ENCODE assay signal across 8 cellular contexts in genomic region chr20:58528412-58528811, GRCh38.
"Had no signal": no experiment of that assay in that cellular context is flagged by ENCODE, and none has a peak within 500 bp of the region (broad histone marks: within the 10 kb centered on the region; RNA-seq: fewer than 3 reads in every experiment).

No MANE protein-coding gene starts in this region.

- H3K4me3 ChIP-seq: GM23248, HAP-1 had no signal

- H3K27ac ChIP-seq: GM23248, HL-60 had no signal

- H2AFZ ChIP-seq: GM23248 had no signal

- H3K36me3 ChIP-seq: HAP-1 had no signal

- ATAC-seq: HCT116 had no signal

- H3K9ac ChIP-seq: GM23248 had no signal

- DNase-seq: GM23248, GOT3, H7, HFFc6, KBM-7 had no signal
